Comparison of ENCODE assay signal across 8 cellular contexts in genomic region chr1:152141971-152142584, GRCh38. TPM values are rescaled to one million over a fixed set of nuclear protein-coding genes. Genes with fewer than 3 reads are reported as not detected.
DNase-seq lines count a peak whose midpoint lies in the region; ATAC-seq and TF ChIP-seq lines count a peak whose summit lies in the region.

No MANE protein-coding gene starts in this region.

- H3K4me3 ChIP-seq in liver (ENCODE audit: low read depth in 1 of 3, low read length in 3 of 3): no peak overlapping the region
- H3K4me3 ChIP-seq in effector memory CD4-positive, alpha-beta T cell (ENCODE audit: insufficient read depth, low read depth, low read length, poor library complexity, severe bottlenecking): no peak overlapping the region

- no peak overlapping the region for H3K27ac ChIP-seq in liver (ENCODE audit: low read depth in 1 of 2, low read length in 2 of 2)
- no peak overlapping the region for H3K27ac ChIP-seq in effector memory CD4-positive, alpha-beta T cell (ENCODE audit: insufficient read depth, low read length, poor library complexity, severe bottlenecking)

- H3K9ac ChIP-seq in liver (ENCODE audit: low read depth in 1 of 2, low read length in 2 of 2): no peak overlapping the region

- TF ChIP-seq CTCF in GM10266 (IDR thresholded peaks at IDR 0.05; ENCODE audit: control insufficient read depth, insufficient read depth, low read depth, missing control alignments) (peak; percentile 59), liver (IDR thresholded peaks at IDR 0.05; ENCODE audit: low read depth, low read length, missing input control) (peak; percentile 58)

- H3K36me3 ChIP-seq in liver (ENCODE audit: control insufficient read depth in 4 of 4, insufficient read depth in 3 of 4, low read depth in 1 of 4, low read length in 3 of 4): no peaks in the 10 kb centered on the region
- no peaks in the 10 kb centered on the region for H3K36me3 ChIP-seq in effector memory CD4-positive, alpha-beta T cell (ENCODE audit: control insufficient read depth, insufficient read depth, low read length)

- peak; percentile 84 to 87 for TF ChIP-seq RAD21 in liver (IDR thresholded peaks at IDR 0.05)

- DNase-seq in AG20443 (ENCODE audit: low spot score): peak; percentile 62
- DNase-seq in GM10266 (ENCODE audit: extremely low spot score): no peak
- peak; percentile 0 for DNase-seq in NCI-H524 treated with DMSO at 0.1 percent for 48 hours (lab: John Stamatoyannopoulos, UW)
- peak; percentile 42 for DNase-seq in cerebellar cortex (ENCODE audit: low spot score)
- DNase-seq in effector memory CD4-positive, alpha-beta T cell: no peak

- H3K9me3 ChIP-seq in liver (ENCODE audit: control insufficient read depth in 4 of 4, low read length in 3 of 4): no peaks in the 10 kb centered on the region
- no peaks in the 10 kb centered on the region for H3K9me3 ChIP-seq in effector memory CD4-positive, alpha-beta T cell (ENCODE audit: control insufficient read depth, low read length)

- whole genome bisulfite sequencing in liver: 5% methylated on average over 1 of the region's 1 CpG

- no peak for ATAC-seq in HG03442 (IDR thresholded peaks at IDR 0.05; ENCODE audit: unreplicated experiment)
- ATAC-seq in GM19023 (IDR thresholded peaks at IDR 0.05; ENCODE audit: unreplicated experiment): no peak

- no peaks in the 10 kb centered on the region for H3K4me1 ChIP-seq in liver (ENCODE audit: control insufficient read depth in 4 of 4, insufficient read depth in 4 of 4, low read length in 3 of 4)
- no peaks in the 10 kb centered on the region for H3K4me1 ChIP-seq in effector memory CD4-positive, alpha-beta T cell (ENCODE audit: control insufficient read depth, insufficient read depth, low read length, poor library complexity, severe bottlenecking)

- peaks cover 0 to 5% (median 3%) of the 10 kb centered on the region in 4 donors for H3K27me3 ChIP-seq in liver (ENCODE audit: control insufficient read depth in 4 of 4, insufficient read depth in 4 of 4, low read length in 3 of 4)
- peaks cover 3% of the 10 kb centered on the region for H3K27me3 ChIP-seq in effector memory CD4-positive, alpha-beta T cell (replicated peaks; ENCODE audit: control insufficient read depth, insufficient read depth, low read length, poor library complexity, severe bottlenecking)

TF ChIP-seq in liver, 16 proteins besides CTCF, POLR2A, EP300 and RAD21:
- TF ChIP-seq FOXA1 (IDR thresholded peaks at IDR 0.05) (no peak), FOXA2 (IDR thresholded peaks at IDR 0.05) (no peak), SP1 (IDR thresholded peaks at IDR 0.05) (no peak), GABPA (IDR thresholded peaks at IDR 0.05 in 1 of 2, conservative IDR thresholded peaks at IDR 0.05 in 1 of 2) (no peak), REST (IDR thresholded peaks at IDR 0.05) (no peak), EGR1 (IDR thresholded peaks at IDR 0.05; ENCODE audit: low read depth in 2 of 2) (no peak), JUND (IDR thresholded peaks at IDR 0.05) (no peak), MAX (IDR thresholded peaks at IDR 0.05) (no peak), NR2F2 (IDR thresholded peaks at IDR 0.05) (no peak), ATF3 (IDR thresholded peaks at IDR 0.05) (no peak), RXRA (IDR thresholded peaks at IDR 0.05) (no peak), TAF1 (conservative IDR thresholded peaks at IDR 0.05) (no peak), YY1 (IDR thresholded peaks at IDR 0.05) (no peak), ZBTB33 (IDR thresholded peaks at IDR 0.05) (no peak), HNF4G (IDR thresholded peaks at IDR 0.05) (no peak), HNF4A (conservative IDR thresholded peaks at IDR 0.05) (no peak)

RNA-seq across cellular contexts. Expression of gene RPTN, which starts 16.9 kb away (rescaled TPM):
- not detected for total RNA-seq in liver
- not detected for polyA plus RNA-seq in liver

RNA-seq across cellular contexts. Expression of gene TCHH, which starts 26.8 kb away (rescaled TPM):
- total RNA-seq in liver: under 1 TPM; 0.05 to 0.33 TPM
- under 1 TPM; 0.07 to 0.09 TPM for polyA plus RNA-seq in liver

RNA-seq across cellular contexts. Expression of gene TCHHL1, which starts 53.2 kb away (rescaled TPM):
- not detected for total RNA-seq in liver
- not detected for polyA plus RNA-seq in liver

Comparison
In these comparisons a context has a peak if more than half of its experiments do, and no peak if none do; other contexts are left out.
1. DNase-seq: peak in AG20443 (single experiment), NCI-H524 treated with DMSO at 0.1 percent for 48 hours (single experiment) and cerebellar cortex (single experiment); none in GM10266 (single experiment) and effector memory CD4-positive, alpha-beta T cell (0 of 3).